In the genomic region with DNA sequence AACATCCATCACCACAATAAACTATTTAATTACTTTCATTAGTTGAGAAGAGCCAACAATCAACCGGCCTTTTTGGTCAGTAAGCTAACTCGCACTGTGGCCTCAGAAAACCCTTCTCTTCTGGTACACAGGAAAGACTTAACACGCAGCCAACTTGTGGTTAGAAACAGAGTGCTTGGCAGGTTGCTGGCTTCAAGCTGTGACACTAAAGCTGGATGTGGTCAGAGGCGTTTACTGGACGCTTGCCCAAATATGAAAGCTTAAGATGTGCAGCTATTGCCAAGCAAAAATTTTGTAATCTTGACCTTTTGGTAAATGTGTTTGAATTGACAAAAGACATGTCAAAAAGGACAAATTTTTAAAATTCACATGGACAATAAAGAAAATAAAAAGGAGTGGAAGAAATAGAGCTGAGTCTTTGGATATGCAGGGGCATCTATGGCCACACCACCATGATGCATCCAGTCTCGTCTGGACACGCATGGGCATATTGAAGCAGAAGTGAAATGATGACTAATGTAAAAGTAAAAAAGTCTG, we compare ENCODE assay signal across 9 cellular contexts. TPM values are rescaled to one million over a fixed set of nuclear protein-coding genes. Genes with fewer than 3 reads are reported as not detected.
DNase-seq lines count a peak whose midpoint lies in the region; ATAC-seq, FAIRE-seq and TF ChIP-seq lines count a peak whose summit lies in the region.
"Had no signal": no experiment of that assay in that cellular context is flagged by ENCODE, and none has a peak within 500 bp of the region (broad histone marks: within the 10 kb centered on the region; RNA-seq: fewer than 3 reads in every experiment).

No MANE protein-coding gene starts in this region.

- no peak overlapping the region for H2AFZ ChIP-seq in PC-9
- H2AFZ ChIP-seq in GM23338: no peak overlapping the region

- POLR2A ChIA-PET in PC-9 (lab: Charles Lee; ENCODE audit: unreplicated experiment): interaction anchor here (0.6 to 0.8 kb wide), 2 partner anchors 28 to 31 kb away, joined by 4 to 9 read pairs; no protein-coding TSS in a partner anchor

- H3F3A ChIP-seq in PC-9 (ENCODE audit: insufficient read depth, low read depth): peaks cover 22% of the 10 kb centered on the region
- no peaks in the 10 kb centered on the region for H3F3A ChIP-seq in GM23338 (replicated peaks; ENCODE audit: low read depth)

- BruUV-seq in PC-9 (replicated peaks; lab: Mats Ljungman, UMichigan): no TSS peak

- H3K4me2 ChIP-seq in PC-9: 0 out of 2 replicates have a peak overlapping the region, but pooled peaks have one; percentile 17
- no peak overlapping the region for H3K4me2 ChIP-seq in GM23338

- H3K27ac ChIP-seq in PC-9: no peak overlapping the region
- peak overlapping the region in 1 of 2 donors; percentile 60 for H3K27ac ChIP-seq in small intestine (ENCODE audit: low read depth in 1 of 2, low read length in 1 of 2)
- H3K27ac ChIP-seq in GM23338 (ENCODE audit: low read depth): no peak overlapping the region

- intact Hi-C loops in PC-9 (cut with micrococcal nuclease; ENCODE audit: unreplicated experiment): loop anchor here (1.0 kb wide), 1 partner anchor 27 kb away; no protein-coding TSS in a partner anchor

- no peak overlapping the region for H3K27ac Mint-ChIP-seq in GM23338

- H3K27me3 ChIP-seq in PC-9 (ENCODE audit: insufficient read depth, low read depth) (no peaks in the 10 kb centered on the region), small intestine (ENCODE audit: control insufficient read depth in 2 of 2, insufficient read depth in 2 of 2, low read length in 2 of 2) (no peaks in the 10 kb centered on the region), GM23338 (ENCODE audit: insufficient read depth) (no peaks in the 10 kb centered on the region)

- H3K9me2 ChIP-seq in PC-9 (ENCODE audit: insufficient read depth) (no peaks in the 10 kb centered on the region), GM23338 (ENCODE audit: insufficient read depth) (no peaks in the 10 kb centered on the region)

- no peaks in the 10 kb centered on the region for H3K36me3 Mint-ChIP-seq in GM23338 (ENCODE audit: low read depth)

- CTCF ChIA-PET in PC-9 (lab: Charles Lee): interaction anchor here (0.7 kb wide), 1 partner anchor 468 kb away, joined by 3 read pairs; no protein-coding TSS in a partner anchor

- H3K4me1 ChIP-seq in PC-9 (replicated peaks; ENCODE audit: insufficient read depth) (peaks cover 30% of the 10 kb centered on the region), small intestine (ENCODE audit: control insufficient read depth in 2 of 2, insufficient read depth in 1 of 2, low read depth in 1 of 2, low read length in 1 of 2) (no peaks in the 10 kb centered on the region), GM23338 (ENCODE audit: insufficient read depth) (peaks cover 3% of the 10 kb centered on the region; the same call in 1 of the 2 replicates)

- no peaks in the 10 kb centered on the region for H3K79me2 ChIP-seq in PC-9 (ENCODE audit: low read depth)
- H3K79me2 ChIP-seq in GM23338 (replicated peaks; ENCODE audit: insufficient read depth): no peaks in the 10 kb centered on the region

- peak; percentile 82 for FAIRE-seq in GM19239 (lab: Jason Lieb, UNC)
- no peak for FAIRE-seq in small intestine (lab: Jason Lieb, UNC)
- FAIRE-seq: colon had no signal

- 52 to 81% (median 62%) methylated on average over 7 of the region's 7 CpGs for WGBS in small intestine, 3 donors

- no peaks in the 10 kb centered on the region for H3K9me3 Mint-ChIP-seq in GM23338

- H4K20me1 ChIP-seq in PC-9 (ENCODE audit: insufficient read depth) (no peaks in the 10 kb centered on the region), GM23338 (replicated peaks; ENCODE audit: insufficient read depth) (no peaks in the 10 kb centered on the region)

- H3K36me3 ChIP-seq in PC-9 (ENCODE audit: low read depth) (no peaks in the 10 kb centered on the region), small intestine (ENCODE audit: control insufficient read depth in 2 of 2, insufficient read depth in 2 of 2, low read length in 2 of 2) (no peaks in the 10 kb centered on the region), GM23338 (ENCODE audit: insufficient read depth) (no peaks in the 10 kb centered on the region)

- H3K4me3 ChIP-seq in PC-9 (no peak overlapping the region), small intestine (ENCODE audit: low read depth in 1 of 2, low read length in 2 of 2) (no peak overlapping the region), GM23338 (no peak overlapping the region)

- TF ChIP-seq CTCF in PC-9 (conservative IDR thresholded peaks at IDR 0.05): no peak
- TF ChIP-seq CTCF in GM23338 (conservative IDR thresholded peaks at IDR 0.05; ENCODE audit: low read depth in 2 of 2): no peak

- ATAC-seq in HG03432 (IDR thresholded peaks at IDR 0.05; ENCODE audit: unreplicated experiment) (peak; percentile 69), GM23338 (no peak)

- H3K4me1 Mint-ChIP-seq in GM23338: peaks cover 5% of the 10 kb centered on the region

- peak; percentile 69 for DNase-seq in Ammon's horn (ENCODE audit: low spot score)
- peak; percentile 4 for DNase-seq in GM19239 (ENCODE audit: insufficient read length, low spot score)
- DNase-seq in PC-9: peak; percentile 79 to 85
- peak; percentile 98 for DNase-seq in fibroblast of peridontal ligament (ENCODE audit: extremely low read depth)
- peak; percentile 19 for DNase-seq in small intestine
- DNase-seq in GM23338 (ENCODE audit: low spot score): no peak
- no peak for DNase-seq in NCI-H1930 (lab: John Stamatoyannopoulos, UW)

- no peak overlapping the region for H3K4me3 Mint-ChIP-seq in GM23338

- no peaks in the 10 kb centered on the region for H3K27me3 Mint-ChIP-seq in GM23338 (ENCODE audit: insufficient read depth, low read depth, poor library complexity)

- H3K9me3 ChIP-seq in PC-9 (ENCODE audit: insufficient read depth, low read depth) (0 out of 2 replicates have a peak, but pooled peaks cover 4% of the 10 kb centered on the region), small intestine (ENCODE audit: control insufficient read depth, low read depth) (no peaks in the 10 kb centered on the region)

TF ChIP-seq in GM23338, 12 proteins besides CTCF, POLR2A, EP300 and RAD21 (continues in another document):
- TF ChIP-seq NANOG (IDR thresholded peaks at IDR 0.05; ENCODE audit: borderline replicate concordance): no peak
- TF ChIP-seq, protein P1, sequence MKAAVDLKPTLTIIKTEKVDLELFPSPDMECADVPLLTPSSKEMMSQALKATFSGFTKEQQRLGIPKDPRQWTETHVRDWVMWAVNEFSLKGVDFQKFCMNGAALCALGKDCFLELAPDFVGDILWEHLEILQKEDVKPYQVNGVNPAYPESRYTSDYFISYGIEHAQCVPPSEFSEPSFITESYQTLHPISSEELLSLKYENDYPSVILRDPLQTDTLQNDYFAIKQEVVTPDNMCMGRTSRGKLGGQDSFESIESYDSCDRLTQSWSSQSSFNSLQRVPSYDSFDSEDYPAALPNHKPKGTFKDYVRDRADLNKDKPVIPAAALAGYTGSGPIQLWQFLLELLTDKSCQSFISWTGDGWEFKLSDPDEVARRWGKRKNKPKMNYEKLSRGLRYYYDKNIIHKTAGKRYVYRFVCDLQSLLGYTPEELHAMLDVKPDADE (IDR thresholded peaks at IDR 0.05): no peak

RNA-seq across cellular contexts. Expression of gene KLRK1, which starts 2.6 kb away (rescaled TPM):
- not detected in 2 replicates for total RNA-seq in PC-9 (2021)
- 1 to 10 TPM in 2 of 3 donors, not detected in 1; 3.4 to 5.9 TPM for polyA plus RNA-seq in small intestine
- not detected in 2 replicates for total RNA-seq in GM23338 (2014; rRNA removed; shearing (Covaris generic))
- not detected in 2 replicates for polyA plus RNA-seq in GM23338 (2016; fragmentation: Nextera tagmentation; extraction: Ambion mirVana)

RNA-seq across cellular contexts. Expression of gene KLRC4, which starts 17.1 kb away (rescaled TPM):
- not detected in 2 replicates for total RNA-seq in PC-9 (2021)
- polyA plus RNA-seq in small intestine (under 1 TPM in 1 of 3 donors, not detected in 2; 0.06 TPM), GM23338 (2016; fragmentation: Nextera tagmentation; extraction: Ambion mirVana) (not detected in 2 replicates)
- not detected in 2 replicates for total RNA-seq in GM23338 (2014; rRNA removed; shearing (Covaris generic))

RNA-seq across cellular contexts. Expression of gene KLRC3, which starts 27.9 kb away (rescaled TPM):
- not detected in 2 replicates for total RNA-seq in PC-9 (2021)
- polyA plus RNA-seq in small intestine (under 1 TPM in 1 of 3 donors, not detected in 2; 0.37 TPM), GM23338 (2016; fragmentation: Nextera tagmentation; extraction: Ambion mirVana) (not detected in 2 replicates)
- not detected in 2 replicates for total RNA-seq in GM23338 (2014; rRNA removed; shearing (Covaris generic))

RNA-seq across cellular contexts. Expression of gene KLRC2, which starts 43.3 kb away (rescaled TPM):
- not detected in 2 replicates for total RNA-seq in PC-9 (2021)
- 1 to 10 TPM in 1 of 3 donors, under 1 TPM in 1, not detected in 1; 0.36 to 2.4 TPM for polyA plus RNA-seq in small intestine
- not detected in 2 replicates for total RNA-seq in GM23338 (2014; rRNA removed; shearing (Covaris generic))
- not detected in 2 replicates for polyA plus RNA-seq in GM23338 (2016; fragmentation: Nextera tagmentation; extraction: Ambion mirVana)

Comparison
In these comparisons a context has a peak if more than half of its experiments do, and no peak if none do; other contexts are left out.
1. DNase-seq: peak in Ammon's horn (single experiment), GM19239 (single experiment), PC-9 (2 of 2), fibroblast of peridontal ligament (single experiment) and small intestine (single experiment); none in GM23338 (single experiment) and NCI-H1930 (0 of 2).